8 cellular contexts compared by ENCODE assay signal in genomic region chr16:9738690-9739089, GRCh38.
"Had no signal": no experiment of that assay in that cellular context is flagged by ENCODE, and none has a peak within 500 bp of the region (broad histone marks: within the 10 kb centered on the region; RNA-seq: fewer than 3 reads in every experiment).

No MANE protein-coding gene starts in this region.

- H3K4me3 Mint-ChIP-seq: GM23338, HFFc6 had no signal

- H3K9me3 ChIP-seq: HAP-1 had no signal

- H3K4me3 ChIP-seq: GM23338, HAP-1 had no signal

- H3K9ac ChIP-seq: KMS-11 had no signal

- H3K9me3 Mint-ChIP-seq: GM23338 had no signal

- H3K27ac Mint-ChIP-seq: GM23338, HFFc6 had no signal

- H3K4me2 ChIP-seq: GM23338, KMS-11 had no signal

- H3K36me3 ChIP-seq: HAP-1 had no signal

- H3K4me1 ChIP-seq: HAP-1 had no signal

- H3K4me1 Mint-ChIP-seq: GM23338 had no signal

- H2AFZ ChIP-seq: GM23338 had no signal

- H3K27ac ChIP-seq: KMS-11 had no signal

- ATAC-seq: GM23338, HCT116 had no signal

- DNase-seq: HFFc6, IMR-90, Karpas-422, KBM-7 had no signal
